Comparison of ENCODE assay signal across 1 cellular context in the genomic region with DNA sequence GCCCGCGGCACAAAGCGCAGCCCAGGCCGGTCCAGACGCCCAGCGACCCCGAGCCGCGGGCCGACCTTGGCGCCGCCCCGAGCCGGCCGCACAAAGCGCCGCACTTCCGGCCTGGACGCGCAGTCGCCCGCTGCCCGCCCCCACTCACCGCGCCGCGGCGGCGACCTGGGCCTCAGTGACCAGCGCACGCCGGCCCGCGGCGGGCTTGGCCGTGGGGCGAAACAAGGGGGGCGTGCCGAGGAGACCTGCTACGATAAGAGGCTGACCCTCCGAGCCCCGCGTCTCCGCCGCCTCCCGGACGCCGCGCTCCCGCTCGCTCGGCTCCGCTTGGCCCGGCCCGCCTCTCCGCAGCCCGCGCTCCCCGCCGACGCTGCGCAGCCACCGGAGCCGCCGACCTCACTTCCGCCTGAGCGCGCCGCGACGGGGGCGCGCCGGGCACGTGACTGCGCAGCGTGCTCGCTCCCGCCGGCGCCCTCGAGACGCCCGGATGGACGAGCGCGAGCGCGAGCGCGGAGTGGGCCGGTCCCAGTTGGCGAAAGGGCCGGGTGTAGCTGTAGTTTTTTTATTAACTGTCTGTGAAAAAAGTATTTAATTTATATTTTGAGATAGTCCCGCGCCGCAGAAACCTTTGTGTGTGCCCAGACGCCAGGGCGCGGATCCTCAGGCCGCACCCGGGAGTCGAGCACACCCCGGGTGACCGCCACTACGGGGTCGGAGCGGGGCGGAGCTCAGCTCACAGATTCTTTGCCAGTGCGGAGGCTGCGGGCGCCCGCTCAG.
TF ChIP-seq lines count a peak whose summit lies in the region.

A gene with protein sequence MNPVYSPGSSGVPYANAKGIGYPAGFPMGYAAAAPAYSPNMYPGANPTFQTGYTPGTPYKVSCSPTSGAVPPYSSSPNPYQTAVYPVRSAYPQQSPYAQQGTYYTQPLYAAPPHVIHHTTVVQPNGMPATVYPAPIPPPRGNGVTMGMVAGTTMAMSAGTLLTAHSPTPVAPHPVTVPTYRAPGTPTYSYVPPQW (minus strand): TSS at position 395 of the 777 bp plus-strand sequence. CDS start 10,814 bp downstream, outside the sequence.

TF ChIP-seq in HepG2, 621 proteins besides CTCF, POLR2A, EP300 and RAD21 (continued from another document and continues in another):
- TF ChIP-seq, protein P1, sequence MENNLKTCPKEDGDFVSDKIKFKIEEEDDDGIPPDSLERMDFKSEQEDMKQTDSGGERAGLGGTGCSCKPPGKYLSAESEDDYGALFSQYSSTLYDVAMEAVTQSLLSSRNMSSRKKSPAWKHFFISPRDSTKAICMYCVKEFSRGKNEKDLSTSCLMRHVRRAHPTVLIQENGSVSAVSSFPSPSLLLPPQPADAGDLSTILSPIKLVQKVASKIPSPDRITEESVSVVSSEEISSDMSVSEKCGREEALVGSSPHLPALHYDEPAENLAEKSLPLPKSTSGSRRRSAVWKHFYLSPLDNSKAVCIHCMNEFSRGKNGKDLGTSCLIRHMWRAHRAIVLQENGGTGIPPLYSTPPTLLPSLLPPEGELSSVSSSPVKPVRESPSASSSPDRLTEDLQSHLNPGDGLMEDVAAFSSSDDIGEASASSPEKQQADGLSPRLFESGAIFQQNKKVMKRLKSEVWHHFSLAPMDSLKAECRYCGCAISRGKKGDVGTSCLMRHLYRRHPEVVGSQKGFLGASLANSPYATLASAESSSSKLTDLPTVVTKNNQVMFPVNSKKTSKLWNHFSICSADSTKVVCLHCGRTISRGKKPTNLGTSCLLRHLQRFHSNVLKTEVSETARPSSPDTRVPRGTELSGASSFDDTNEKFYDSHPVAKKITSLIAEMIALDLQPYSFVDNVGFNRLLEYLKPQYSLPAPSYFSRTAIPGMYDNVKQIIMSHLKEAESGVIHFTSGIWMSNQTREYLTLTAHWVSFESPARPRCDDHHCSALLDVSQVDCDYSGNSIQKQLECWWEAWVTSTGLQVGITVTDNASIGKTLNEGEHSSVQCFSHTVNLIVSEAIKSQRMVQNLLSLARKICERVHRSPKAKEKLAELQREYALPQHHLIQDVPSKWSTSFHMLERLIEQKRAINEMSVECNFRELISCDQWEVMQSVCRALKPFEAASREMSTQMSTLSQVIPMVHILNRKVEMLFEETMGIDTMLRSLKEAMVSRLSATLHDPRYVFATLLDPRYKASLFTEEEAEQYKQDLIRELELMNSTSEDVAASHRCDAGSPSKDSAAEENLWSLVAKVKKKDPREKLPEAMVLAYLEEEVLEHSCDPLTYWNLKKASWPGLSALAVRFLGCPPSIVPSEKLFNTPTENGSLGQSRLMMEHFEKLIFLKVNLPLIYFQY (CRISPR knock-in tag; IDR thresholded peaks at IDR 0.05; ENCODE audit: borderline replicate concordance), result peak; percentile 69; the same call in 1 of the 2 replicates
- TF ChIP-seq ZNF180 (CRISPR knock-in tag; IDR thresholded peaks at IDR 0.05; ENCODE audit: borderline replicate concordance, low read depth) (no peak), RXRA (CRISPR knock-in tag; IDR thresholded peaks at IDR 0.05) (no peak; the same call in none of the 2 replicates), ZFP36L2 (CRISPR knock-in tag; IDR thresholded peaks at IDR 0.05) (no peak), ZNF563 (CRISPR knock-in tag; IDR thresholded peaks at IDR 0.05) (peak; percentile 97), ATF7-NPFF (CRISPR knock-in tag; IDR thresholded peaks at IDR 0.05; ENCODE audit: low read depth) (peak; percentile 97), ZNF547 (CRISPR knock-in tag; IDR thresholded peaks at IDR 0.05) (peak; percentile 54), ZNF326 (CRISPR knock-in tag; IDR thresholded peaks at IDR 0.05; ENCODE audit: borderline replicate concordance) (no peak), ARID2 (CRISPR knock-in tag; IDR thresholded peaks at IDR 0.05; ENCODE audit: borderline replicate concordance) (no peak), ZNF256 (CRISPR knock-in tag; conservative IDR thresholded peaks at IDR 0.05) (no peak), IKZF1 (IDR thresholded peaks at IDR 0.05) (no peak), GZF1 (CRISPR knock-in tag; IDR thresholded peaks at IDR 0.05) (no peak), TBL1XR1 (IDR thresholded peaks at IDR 0.05; ENCODE audit: borderline replicate concordance, low read length, partially characterized antibody) (peak; percentile 66), HMG20B (CRISPR knock-in tag; conservative IDR thresholded peaks at IDR 0.05) (no peak), HNRNPH1 (optimal IDR thresholded peaks at IDR 0.05; ENCODE audit: low read depth, low read length) (no peak), SOX13 (IDR thresholded peaks at IDR 0.05) (0 out of 2 replicates have a peak, but pooled peaks have one; percentile 22), SOX13 (CRISPR knock-in tag; conservative IDR thresholded peaks at IDR 0.05 in 1 of 2, IDR thresholded peaks at IDR 0.05 in 1 of 2) (peak in 1 of 2 experiments; percentile 31; a peak in 1 of 4 replicates), SNAPC2 (CRISPR knock-in tag; IDR thresholded peaks at IDR 0.05) (0 out of 2 replicates have a peak, but pooled peaks have one; percentile 20), ZNF460 (CRISPR knock-in tag; IDR thresholded peaks at IDR 0.05; ENCODE audit: borderline replicate concordance) (no peak), THYN1 (CRISPR knock-in tag; IDR thresholded peaks at IDR 0.05; ENCODE audit: borderline replicate concordance, low read depth) (no peak), SYNCRIP (IDR thresholded peaks at IDR 0.05; ENCODE audit: insufficient read depth, low read depth, low read length) (no peak), ZNF468 (CRISPR knock-in tag; IDR thresholded peaks at IDR 0.05) (peak; percentile 66; the same call in 1 of the 2 replicates), PRPF4 (IDR thresholded peaks at IDR 0.05; ENCODE audit: low read depth, low read length, poor library complexity, severe bottlenecking) (no peak), SOX6 (IDR thresholded peaks at IDR 0.05) (no peak), SOX6 (CRISPR knock-in tag; IDR thresholded peaks at IDR 0.05) (0 out of 2 replicates have a peak, but pooled peaks have one; percentile 13), GATAD1 (CRISPR knock-in tag; IDR thresholded peaks at IDR 0.05) (0 out of 2 replicates have a peak, but pooled peaks have one; percentile 57), ZNF670 (CRISPR knock-in tag; IDR thresholded peaks at IDR 0.05; ENCODE audit: borderline replicate concordance) (peak; percentile 67; the same call in 1 of the 2 replicates), ZNF629 (CRISPR knock-in tag; conservative IDR thresholded peaks at IDR 0.05) (no peak), SRSF9 (IDR thresholded peaks at IDR 0.05; ENCODE audit: borderline replicate concordance, insufficient read depth, low read depth, low read length, poor library complexity, severe bottlenecking) (no peak)
- TF ChIP-seq, protein P2, sequence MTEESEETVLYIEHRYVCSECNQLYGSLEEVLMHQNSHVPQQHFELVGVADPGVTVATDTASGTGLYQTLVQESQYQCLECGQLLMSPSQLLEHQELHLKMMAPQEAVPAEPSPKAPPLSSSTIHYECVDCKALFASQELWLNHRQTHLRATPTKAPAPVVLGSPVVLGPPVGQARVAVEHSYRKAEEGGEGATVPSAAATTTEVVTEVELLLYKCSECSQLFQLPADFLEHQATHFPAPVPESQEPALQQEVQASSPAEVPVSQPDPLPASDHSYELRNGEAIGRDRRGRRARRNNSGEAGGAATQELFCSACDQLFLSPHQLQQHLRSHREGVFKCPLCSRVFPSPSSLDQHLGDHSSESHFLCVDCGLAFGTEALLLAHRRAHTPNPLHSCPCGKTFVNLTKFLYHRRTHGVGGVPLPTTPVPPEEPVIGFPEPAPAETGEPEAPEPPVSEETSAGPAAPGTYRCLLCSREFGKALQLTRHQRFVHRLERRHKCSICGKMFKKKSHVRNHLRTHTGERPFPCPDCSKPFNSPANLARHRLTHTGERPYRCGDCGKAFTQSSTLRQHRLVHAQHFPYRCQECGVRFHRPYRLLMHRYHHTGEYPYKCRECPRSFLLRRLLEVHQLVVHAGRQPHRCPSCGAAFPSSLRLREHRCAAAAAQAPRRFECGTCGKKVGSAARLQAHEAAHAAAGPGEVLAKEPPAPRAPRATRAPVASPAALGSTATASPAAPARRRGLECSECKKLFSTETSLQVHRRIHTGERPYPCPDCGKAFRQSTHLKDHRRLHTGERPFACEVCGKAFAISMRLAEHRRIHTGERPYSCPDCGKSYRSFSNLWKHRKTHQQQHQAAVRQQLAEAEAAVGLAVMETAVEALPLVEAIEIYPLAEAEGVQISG (CRISPR knock-in tag; IDR thresholded peaks at IDR 0.05), result peak; percentile 83
- TF ChIP-seq, protein P3, sequence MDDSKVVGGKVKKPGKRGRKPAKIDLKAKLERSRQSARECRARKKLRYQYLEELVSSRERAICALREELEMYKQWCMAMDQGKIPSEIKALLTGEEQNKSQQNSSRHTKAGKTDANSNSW (CRISPR knock-in tag; IDR thresholded peaks at IDR 0.05; ENCODE audit: borderline replicate concordance), result no peak; the same call in 1 of the 2 replicates
- TF ChIP-seq, protein P4, sequence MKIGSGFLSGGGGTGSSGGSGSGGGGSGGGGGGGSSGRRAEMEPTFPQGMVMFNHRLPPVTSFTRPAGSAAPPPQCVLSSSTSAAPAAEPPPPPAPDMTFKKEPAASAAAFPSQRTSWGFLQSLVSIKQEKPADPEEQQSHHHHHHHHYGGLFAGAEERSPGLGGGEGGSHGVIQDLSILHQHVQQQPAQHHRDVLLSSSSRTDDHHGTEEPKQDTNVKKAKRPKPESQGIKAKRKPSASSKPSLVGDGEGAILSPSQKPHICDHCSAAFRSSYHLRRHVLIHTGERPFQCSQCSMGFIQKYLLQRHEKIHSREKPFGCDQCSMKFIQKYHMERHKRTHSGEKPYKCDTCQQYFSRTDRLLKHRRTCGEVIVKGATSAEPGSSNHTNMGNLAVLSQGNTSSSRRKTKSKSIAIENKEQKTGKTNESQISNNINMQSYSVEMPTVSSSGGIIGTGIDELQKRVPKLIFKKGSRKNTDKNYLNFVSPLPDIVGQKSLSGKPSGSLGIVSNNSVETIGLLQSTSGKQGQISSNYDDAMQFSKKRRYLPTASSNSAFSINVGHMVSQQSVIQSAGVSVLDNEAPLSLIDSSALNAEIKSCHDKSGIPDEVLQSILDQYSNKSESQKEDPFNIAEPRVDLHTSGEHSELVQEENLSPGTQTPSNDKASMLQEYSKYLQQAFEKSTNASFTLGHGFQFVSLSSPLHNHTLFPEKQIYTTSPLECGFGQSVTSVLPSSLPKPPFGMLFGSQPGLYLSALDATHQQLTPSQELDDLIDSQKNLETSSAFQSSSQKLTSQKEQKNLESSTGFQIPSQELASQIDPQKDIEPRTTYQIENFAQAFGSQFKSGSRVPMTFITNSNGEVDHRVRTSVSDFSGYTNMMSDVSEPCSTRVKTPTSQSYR (CRISPR knock-in tag; IDR thresholded peaks at IDR 0.05; ENCODE audit: borderline replicate concordance), result peak; percentile 70
- TF ChIP-seq, protein P5, sequence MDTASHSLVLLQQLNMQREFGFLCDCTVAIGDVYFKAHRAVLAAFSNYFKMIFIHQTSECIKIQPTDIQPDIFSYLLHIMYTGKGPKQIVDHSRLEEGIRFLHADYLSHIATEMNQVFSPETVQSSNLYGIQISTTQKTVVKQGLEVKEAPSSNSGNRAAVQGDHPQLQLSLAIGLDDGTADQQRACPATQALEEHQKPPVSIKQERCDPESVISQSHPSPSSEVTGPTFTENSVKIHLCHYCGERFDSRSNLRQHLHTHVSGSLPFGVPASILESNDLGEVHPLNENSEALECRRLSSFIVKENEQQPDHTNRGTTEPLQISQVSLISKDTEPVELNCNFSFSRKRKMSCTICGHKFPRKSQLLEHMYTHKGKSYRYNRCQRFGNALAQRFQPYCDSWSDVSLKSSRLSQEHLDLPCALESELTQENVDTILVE (CRISPR knock-in tag; IDR thresholded peaks at IDR 0.05), result peak; percentile 86; the same call in 1 of the 2 replicates
- TF ChIP-seq, protein P6, sequence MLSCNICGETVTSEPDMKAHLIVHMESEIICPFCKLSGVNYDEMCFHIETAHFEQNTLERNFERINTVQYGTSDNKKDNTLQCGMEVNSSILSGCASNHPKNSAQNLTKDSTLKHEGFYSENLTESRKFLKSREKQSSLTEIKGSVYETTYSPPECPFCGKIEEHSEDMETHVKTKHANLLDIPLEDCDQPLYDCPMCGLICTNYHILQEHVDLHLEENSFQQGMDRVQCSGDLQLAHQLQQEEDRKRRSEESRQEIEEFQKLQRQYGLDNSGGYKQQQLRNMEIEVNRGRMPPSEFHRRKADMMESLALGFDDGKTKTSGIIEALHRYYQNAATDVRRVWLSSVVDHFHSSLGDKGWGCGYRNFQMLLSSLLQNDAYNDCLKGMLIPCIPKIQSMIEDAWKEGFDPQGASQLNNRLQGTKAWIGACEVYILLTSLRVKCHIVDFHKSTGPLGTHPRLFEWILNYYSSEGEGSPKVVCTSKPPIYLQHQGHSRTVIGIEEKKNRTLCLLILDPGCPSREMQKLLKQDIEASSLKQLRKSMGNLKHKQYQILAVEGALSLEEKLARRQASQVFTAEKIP (CRISPR knock-in tag; IDR thresholded peaks at IDR 0.05; ENCODE audit: borderline replicate concordance), result no peak
- TF ChIP-seq, protein P7, sequence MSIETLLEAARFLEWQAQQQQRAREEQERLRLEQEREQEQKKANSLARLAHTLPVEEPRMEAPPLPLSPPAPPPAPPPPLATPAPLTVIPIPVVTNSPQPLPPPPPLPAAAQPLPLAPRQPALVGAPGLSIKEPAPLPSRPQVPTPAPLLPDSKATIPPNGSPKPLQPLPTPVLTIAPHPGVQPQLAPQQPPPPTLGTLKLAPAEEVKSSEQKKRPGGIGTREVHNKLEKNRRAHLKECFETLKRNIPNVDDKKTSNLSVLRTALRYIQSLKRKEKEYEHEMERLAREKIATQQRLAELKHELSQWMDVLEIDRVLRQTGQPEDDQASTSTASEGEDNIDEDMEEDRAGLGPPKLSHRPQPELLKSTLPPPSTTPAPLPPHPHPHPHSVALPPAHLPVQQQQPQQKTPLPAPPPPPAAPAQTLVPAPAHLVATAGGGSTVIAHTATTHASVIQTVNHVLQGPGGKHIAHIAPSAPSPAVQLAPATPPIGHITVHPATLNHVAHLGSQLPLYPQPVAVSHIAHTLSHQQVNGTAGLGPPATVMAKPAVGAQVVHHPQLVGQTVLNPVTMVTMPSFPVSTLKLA (IDR thresholded peaks at IDR 0.05), result no peak; the same call in 1 of the 2 replicates
- TF ChIP-seq, protein P8, sequence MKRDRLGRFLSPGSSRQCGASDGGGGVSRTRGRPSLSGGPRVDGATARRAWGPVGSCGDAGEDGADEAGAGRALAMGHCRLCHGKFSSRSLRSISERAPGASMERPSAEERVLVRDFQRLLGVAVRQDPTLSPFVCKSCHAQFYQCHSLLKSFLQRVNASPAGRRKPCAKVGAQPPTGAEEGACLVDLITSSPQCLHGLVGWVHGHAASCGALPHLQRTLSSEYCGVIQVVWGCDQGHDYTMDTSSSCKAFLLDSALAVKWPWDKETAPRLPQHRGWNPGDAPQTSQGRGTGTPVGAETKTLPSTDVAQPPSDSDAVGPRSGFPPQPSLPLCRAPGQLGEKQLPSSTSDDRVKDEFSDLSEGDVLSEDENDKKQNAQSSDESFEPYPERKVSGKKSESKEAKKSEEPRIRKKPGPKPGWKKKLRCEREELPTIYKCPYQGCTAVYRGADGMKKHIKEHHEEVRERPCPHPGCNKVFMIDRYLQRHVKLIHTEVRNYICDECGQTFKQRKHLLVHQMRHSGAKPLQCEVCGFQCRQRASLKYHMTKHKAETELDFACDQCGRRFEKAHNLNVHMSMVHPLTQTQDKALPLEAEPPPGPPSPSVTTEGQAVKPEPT (CRISPR knock-in tag; IDR thresholded peaks at IDR 0.05; ENCODE audit: low read depth), result peak; percentile 45
- TF ChIP-seq, protein P9, sequence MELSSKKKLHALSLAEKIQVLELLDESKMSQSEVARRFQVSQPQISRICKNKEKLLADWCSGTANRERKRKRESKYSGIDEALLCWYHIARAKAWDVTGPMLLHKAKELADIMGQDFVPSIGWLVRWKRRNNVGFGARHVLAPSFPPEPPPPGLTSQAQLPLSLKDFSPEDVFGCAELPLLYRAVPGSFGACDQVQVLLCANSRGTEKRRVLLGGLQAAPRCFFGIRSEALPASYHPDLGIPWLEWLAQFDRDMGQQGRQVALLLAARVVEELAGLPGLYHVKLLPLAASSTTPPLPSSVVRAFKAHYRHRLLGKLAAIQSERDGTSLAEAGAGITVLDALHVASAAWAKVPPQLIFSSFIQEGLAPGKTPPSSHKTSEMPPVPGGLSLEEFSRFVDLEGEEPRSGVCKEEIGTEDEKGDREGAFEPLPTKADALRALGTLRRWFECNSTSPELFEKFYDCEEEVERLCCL (CRISPR knock-in tag; IDR thresholded peaks at IDR 0.05; ENCODE audit: borderline replicate concordance), result no peak
